In genomic region chr13:32682130-32682529, GRCh38 we compare ENCODE assay signal across 20 cellular contexts.
A peak's percentile ranks its signal among the peaks of the same experiment; 100 is the strongest.
DNase-seq lines count a peak whose midpoint lies in the region; ATAC-seq and TF ChIP-seq lines count a peak whose summit lies in the region.
"Had no signal": no experiment of that assay in that cellular context is flagged by ENCODE, and none has a peak within 500 bp of the region (broad histone marks: within the 10 kb centered on the region; RNA-seq: fewer than 3 reads in every experiment).

No MANE protein-coding gene starts in this region.

- H2AFZ ChIP-seq in mammary epithelial cell (ENCODE audit: low read depth, low read length), result no peak overlapping the region

- no peaks in the 10 kb centered on the region for H3K9me3 Mint-ChIP-seq in activated CD4-positive, alpha-beta T cell treated with anti-CD3 and anti-CD28 coated beads, Interleukin-2, amount 10 ng/mL, durations not matched to agents 24 days and 14 days
- no peaks in the 10 kb centered on the region for H3K9me3 Mint-ChIP-seq in MCF 10A (ENCODE audit: unreplicated experiment)
- no peaks in the 10 kb centered on the region for H3K9me3 Mint-ChIP-seq in endothelial cell (ENCODE audit: unreplicated experiment)
- no peaks in the 10 kb centered on the region for H3K9me3 Mint-ChIP-seq in stimulated activated naive CD8-positive, alpha-beta T cell treated with anti-CD3 and anti-CD28 coated beads, Interleukin-15, amount 100 ng/mL, for 72 hours

- no peaks in the 10 kb centered on the region for H3K27me3 ChIP-seq in mammary epithelial cell (ENCODE audit: insufficient read depth, low read length)

- POLR2A ChIA-PET in MCF 10A (lab: Yijun Ruan, JAX), result interaction anchor here (0.6 to 1.4 kb wide), 4 partner anchors 10 to 231 kb away, joined by 3 read pairs; no protein-coding TSS in a partner anchor

- no peak overlapping the region for H3K4me2 ChIP-seq in mammary epithelial cell (ENCODE audit: insufficient read depth, low read depth, low read length)

- peaks cover 62% of the 10 kb centered on the region for H3K36me3 Mint-ChIP-seq in activated CD4-positive, alpha-beta T cell treated with anti-CD3 and anti-CD28 coated beads, Interleukin-2, amount 10 ng/mL, durations not matched to agents 24 days and 14 days (ENCODE audit: low read depth)
- peaks cover 49% of the 10 kb centered on the region for H3K36me3 Mint-ChIP-seq in MCF 10A (ENCODE audit: insufficient read depth, unreplicated experiment)
- H3K36me3 Mint-ChIP-seq in endothelial cell (ENCODE audit: low read depth, unreplicated experiment), result peaks cover 14% of the 10 kb centered on the region

- in situ Hi-C loops in mammary epithelial cell (cut with MboI; ENCODE audit: low sequenced_read_pairs in 2 of 2), result no loop called here

- H3K4me3 Mint-ChIP-seq in activated CD4-positive, alpha-beta T cell treated with anti-CD3 and anti-CD28 coated beads, Interleukin-2, amount 10 ng/mL, durations not matched to agents 24 days and 14 days, result no peak overlapping the region
- H3K4me3 Mint-ChIP-seq in MCF 10A (ENCODE audit: unreplicated experiment), result no peak overlapping the region
- H3K4me3 Mint-ChIP-seq in endothelial cell (ENCODE audit: unreplicated experiment), result no peak overlapping the region
- H3K4me3 Mint-ChIP-seq in stimulated activated naive CD8-positive, alpha-beta T cell treated with anti-CD3 and anti-CD28 coated beads, Interleukin-15, amount 100 ng/mL, for 72 hours, result peak overlapping the region in 1 of 2 donors; percentile 16
- H3K4me3 Mint-ChIP-seq: B cell had no signal

- CTCF ChIA-PET in MCF 10A (lab: Yijun Ruan, JAX) (interaction anchor here (0.5 to 0.6 kb wide), 3 partner anchors 14 to 595 kb away, joined by 3 to 5 read pairs (median 3); no protein-coding TSS in a partner anchor), mammary epithelial cell (lab: Charles Lee; ENCODE audit: low non-redundant PET) (no interaction called here)

- no peak for DNase-seq in activated CD4-positive, alpha-beta T cell treated with anti-CD3 and anti-CD28 coated beads, Interleukin-2, amount 10 ng/mL, durations not matched to agents 24 days and 14 days
- no peak for DNase-seq in activated CD4-positive, alpha-beta T cell treated with anti-CD3 and anti-CD28 coated beads for 48 hours
- no peak for DNase-seq in MCF 10A (ENCODE audit: unreplicated experiment)
- DNase-seq in mammary epithelial cell, result no peak
- no peak for DNase-seq in endothelial cell (ENCODE audit: low spot score)
- DNase-seq in stimulated activated naive CD8-positive, alpha-beta T cell treated with anti-CD3 and anti-CD28 coated beads, Interleukin-15, amount 100 ng/mL, for 72 hours, result no peak
- no peak for DNase-seq in NCI-H446 treated with DMSO at 0.1 percent for 48 hours (lab: John Stamatoyannopoulos, UW)
- DNase-seq in NOMO-1 treated with dmso at 0.1 percent for 144 hours (lab: John Stamatoyannopoulos, UW; ENCODE audit: unreplicated experiment), result no peak
- DNase-seq: DMS 273 treated with DMSO at 0.1 percent for 48 hours, DND-41, KBM-7, NCI-H187, NCI-H2107, NCI-H2227 treated with DMSO at 0.1 percent for 48 hours, NCI-H524, NCI-H82, PC-3, RPMI8226 had no signal

- no peaks in the 10 kb centered on the region for H4K20me1 ChIP-seq in mammary epithelial cell (ENCODE audit: insufficient read depth, low read length)

- no peak for TF ChIP-seq CTCF in MCF 10A (IDR thresholded peaks at IDR 0.05; ENCODE audit: unreplicated experiment)
- TF ChIP-seq CTCF in mammary epithelial cell (conservative IDR thresholded peaks at IDR 0.05 in 1 of 2, IDR thresholded peaks at IDR 0.05 in 1 of 2; ENCODE audit: extremely low read depth in 1 of 2, insufficient read depth in 1 of 2, low read depth in 1 of 2, low read length in 2 of 2), result no peak
- no peak for TF ChIP-seq CTCF in endothelial cell (IDR thresholded peaks at IDR 0.05; ENCODE audit: unreplicated experiment)

- no peaks in the 10 kb centered on the region for H3K79me2 ChIP-seq in mammary epithelial cell (ENCODE audit: insufficient read depth, low read length)

- H3K9ac ChIP-seq in mammary epithelial cell (ENCODE audit: insufficient read depth, low read length), result no peak overlapping the region

- H3K4me1 ChIP-seq in mammary epithelial cell (ENCODE audit: insufficient read depth, low read length), result no peaks in the 10 kb centered on the region

- peak overlapping the region; percentile 59 for H3K27ac Mint-ChIP-seq in activated CD4-positive, alpha-beta T cell treated with anti-CD3 and anti-CD28 coated beads, Interleukin-2, amount 10 ng/mL, durations not matched to agents 24 days and 14 days
- peak overlapping the region; percentile 46 for H3K27ac Mint-ChIP-seq in MCF 10A (ENCODE audit: low read depth, unreplicated experiment)
- H3K27ac Mint-ChIP-seq in endothelial cell (ENCODE audit: unreplicated experiment), result peak overlapping the region; percentile 33
- H3K27ac Mint-ChIP-seq in stimulated activated naive CD8-positive, alpha-beta T cell treated with anti-CD3 and anti-CD28 coated beads, Interleukin-15, amount 100 ng/mL, for 72 hours, result peak overlapping the region in 1 of 2 donors; percentile 94
- H3K27ac Mint-ChIP-seq: B cell had no signal

- intact Hi-C loops in activated CD4-positive, alpha-beta T cell treated with anti-CD3 and anti-CD28 coated beads, Interleukin-2, amount 10 ng/mL, durations not matched to agents 24 days and 14 days (cut with micrococcal nuclease), result no loop called here
- intact Hi-C loops in MCF 10A (cut with micrococcal nuclease) (no loop called here), mammary epithelial cell (cut with micrococcal nuclease) (no loop called here)

- peaks cover 2% of the 10 kb centered on the region for H3K36me3 ChIP-seq in mammary epithelial cell (ENCODE audit: insufficient read depth, low read length)

- dilution Hi-C loops in mammary epithelial cell (cut with HindIII; ENCODE audit: low sequenced_read_pairs), result no loop called here

- BruUV-seq in MCF 10A (replicated peaks; lab: Mats Ljungman, UMichigan) (no TSS peak), mammary epithelial cell (replicated peaks; lab: Mats Ljungman, UMichigan) (no TSS peak)

- no peak overlapping the region for H3K27ac ChIP-seq in mammary epithelial cell (ENCODE audit: insufficient read depth, low read depth, low read length)

- no peaks in the 10 kb centered on the region for H3K9me3 ChIP-seq in mammary epithelial cell (replicated peaks; ENCODE audit: insufficient read depth, low read length)

- 100% methylated on average over 1 of the region's 1 CpG for WGBS in mammary epithelial cell (ENCODE audit: low coverage, missing lambda C conversion rate)

- no peak overlapping the region for H3K4me3 ChIP-seq in mammary epithelial cell (replicated peaks in 1 of 3; ENCODE audit: insufficient read depth in 1 of 3, low read depth in 2 of 3, low read length in 3 of 3)

- peak; percentile 69 for ATAC-seq in stimulated activated naive CD8-positive, alpha-beta T cell treated with anti-CD3 and anti-CD28 coated beads, Interleukin-15, amount 100 ng/mL, for 72 hours
- ATAC-seq: HepG2, PC-3 had no signal

- peaks cover 5% of the 10 kb centered on the region for H3K4me1 Mint-ChIP-seq in activated CD4-positive, alpha-beta T cell treated with anti-CD3 and anti-CD28 coated beads, Interleukin-2, amount 10 ng/mL, durations not matched to agents 24 days and 14 days
- H3K4me1 Mint-ChIP-seq in MCF 10A (ENCODE audit: insufficient read depth, unreplicated experiment) (peaks cover 6% of the 10 kb centered on the region), endothelial cell (ENCODE audit: unreplicated experiment) (peaks cover 15% of the 10 kb centered on the region)
- peaks cover 24% of the 10 kb centered on the region for H3K4me1 Mint-ChIP-seq in stimulated activated naive CD8-positive, alpha-beta T cell treated with anti-CD3 and anti-CD28 coated beads, Interleukin-15, amount 100 ng/mL, for 72 hours
- H3K4me1 Mint-ChIP-seq: B cell had no signal

- no peaks in the 10 kb centered on the region for H3K27me3 Mint-ChIP-seq in activated CD4-positive, alpha-beta T cell treated with anti-CD3 and anti-CD28 coated beads, Interleukin-2, amount 10 ng/mL, durations not matched to agents 24 days and 14 days
- H3K27me3 Mint-ChIP-seq in MCF 10A (ENCODE audit: insufficient read depth, unreplicated experiment), result no peaks in the 10 kb centered on the region
- H3K27me3 Mint-ChIP-seq in endothelial cell (ENCODE audit: unreplicated experiment), result peaks cover 1% of the 10 kb centered on the region
- no peaks in the 10 kb centered on the region for H3K27me3 Mint-ChIP-seq in stimulated activated naive CD8-positive, alpha-beta T cell treated with anti-CD3 and anti-CD28 coated beads, Interleukin-15, amount 100 ng/mL, for 72 hours
- H3K27me3 Mint-ChIP-seq: B cell had no signal
